In genomic region chr19:4326215-4326836, GRCh38 we compare ENCODE assay signal across 14 cellular contexts. TPM values are rescaled to one million over a fixed set of nuclear protein-coding genes. Genes with fewer than 3 reads are reported as not detected.
DNase-seq lines count a peak whose midpoint lies in the region; ATAC-seq, FAIRE-seq and TF ChIP-seq lines count a peak whose summit lies in the region.
"Had no signal": no experiment of that assay in that cellular context is flagged by ENCODE, and none has a peak within 500 bp of the region (broad histone marks: within the 10 kb centered on the region; RNA-seq: fewer than 3 reads in every experiment).

No MANE protein-coding gene starts in this region.

- peak overlapping the region; percentile 35 to 79 (median 67) for H3K4me3 Mint-ChIP-seq in CD4-positive, alpha-beta memory T cell
- peak overlapping the region; percentile 74 for H3K4me3 Mint-ChIP-seq in astrocyte (ENCODE audit: unreplicated experiment)
- peak overlapping the region; percentile 47 to 87 (median 77) for H3K4me3 Mint-ChIP-seq in naive thymus-derived CD4-positive, alpha-beta T cell

- H3K4me3 ChIP-seq in CD4-positive, alpha-beta memory T cell (ENCODE audit: low read length in 2 of 2), result peak overlapping the region in 1 of 2 donors; percentile 12
- H3K4me3 ChIP-seq in H7 (ENCODE audit: insufficient read depth, low read depth, low read length), result peak overlapping the region; percentile 51
- H3K4me3 ChIP-seq in astrocyte (ENCODE audit: insufficient read depth, low read depth, low read length), result no peak overlapping the region
- H3K4me3 ChIP-seq in naive thymus-derived CD4-positive, alpha-beta T cell (ENCODE audit: low read length), result no peak overlapping the region
- no peak overlapping the region for H3K4me3 ChIP-seq in prostate gland
- H3K4me3 ChIP-seq: suprapubic skin had no signal

- intact Hi-C loops in CD4-positive, alpha-beta memory T cell (cut with micrococcal nuclease), result no loop called here
- intact Hi-C loops in naive thymus-derived CD4-positive, alpha-beta T cell (cut with micrococcal nuclease), result loop anchor here in 1 of 2 donors (5.0 kb wide), 2 partner anchors 146 to 889 kb away; partner anchors contain the start of gene HDGFL2
- intact Hi-C loops in prostate gland (cut with DNase I), result no loop called here
- intact Hi-C loops in posterior vena cava (cut with DNase I), result no loop called here

- H3K4me1 Mint-ChIP-seq in CD4-positive, alpha-beta memory T cell, result peaks cover 8 to 29% (median 20%) of the 10 kb centered on the region in 4 donors
- H3K4me1 Mint-ChIP-seq in astrocyte (ENCODE audit: low read depth, unreplicated experiment), result peaks cover 2% of the 10 kb centered on the region
- H3K4me1 Mint-ChIP-seq in naive thymus-derived CD4-positive, alpha-beta T cell, result peaks cover 8 to 28% (median 24%) of the 10 kb centered on the region in 7 donors

- no peaks in the 10 kb centered on the region for H3K27me3 ChIP-seq in CD4-positive, alpha-beta memory T cell (ENCODE audit: insufficient read depth, low read length)
- H3K27me3 ChIP-seq in H7 (ENCODE audit: control insufficient read depth, insufficient read depth, low read length), result no peaks in the 10 kb centered on the region; the same call in 1 of the 2 replicates
- H3K27me3 ChIP-seq in astrocyte (ENCODE audit: insufficient read depth, low read length), result no peaks in the 10 kb centered on the region
- H3K27me3 ChIP-seq in naive thymus-derived CD4-positive, alpha-beta T cell (ENCODE audit: control insufficient read depth in 2 of 2, insufficient read depth in 2 of 2, low read length in 2 of 2), result no peaks in the 10 kb centered on the region
- no peaks in the 10 kb centered on the region for H3K27me3 ChIP-seq in prostate gland (replicated peaks; ENCODE audit: insufficient read depth)
- H3K27me3 ChIP-seq: suprapubic skin had no signal

- H3K79me2 ChIP-seq in astrocyte (ENCODE audit: insufficient read depth, low read length), result no peaks in the 10 kb centered on the region

- H2AFZ ChIP-seq in astrocyte (ENCODE audit: low read depth, low read length), result no peak overlapping the region

- WGBS in prostate gland, result 66% methylated on average over 13 of the region's 13 CpGs

- ATAC-seq in naive thymus-derived CD4-positive, alpha-beta T cell, result no peak
- ATAC-seq: left lung had no signal

- peaks cover 0 to 3% of the 10 kb centered on the region in 2 donors for H3K27me3 Mint-ChIP-seq in CD4-positive, alpha-beta memory T cell
- H3K27me3 Mint-ChIP-seq in astrocyte (ENCODE audit: low read depth, unreplicated experiment), result no peaks in the 10 kb centered on the region
- peaks cover 0 to 4% (median 0%) of the 10 kb centered on the region in 5 donors for H3K27me3 Mint-ChIP-seq in naive thymus-derived CD4-positive, alpha-beta T cell

- H3K9ac ChIP-seq in astrocyte (ENCODE audit: low read length), result no peak overlapping the region

- POLR2A ChIA-PET in CD4-positive, alpha-beta memory T cell (lab: Charles Lee; ENCODE audit: partially characterized antibody), result interaction anchor here (1.0 kb wide), 1 partner anchor 17 kb away, joined by 3 read pairs; the partner anchor contains the start of gene MPND
- POLR2A ChIA-PET in naive thymus-derived CD4-positive, alpha-beta T cell (lab: Charles Lee), result no interaction called here

- peak overlapping the region in 4 of 7 donors; percentile 31 to 86 (median 66) for H3K27ac Mint-ChIP-seq in CD4-positive, alpha-beta memory T cell
- peak overlapping the region; percentile 48 for H3K27ac Mint-ChIP-seq in astrocyte (ENCODE audit: unreplicated experiment)
- H3K27ac Mint-ChIP-seq in naive thymus-derived CD4-positive, alpha-beta T cell, result peak overlapping the region in 3 of 9 donors; percentile 9 to 41 (median 23)

- H3K4me2 ChIP-seq in astrocyte (ENCODE audit: low read length), result peak overlapping the region; percentile 64

- no peaks in the 10 kb centered on the region for H3K9me3 ChIP-seq in CD4-positive, alpha-beta memory T cell (ENCODE audit: control insufficient read depth in 1 of 2, low read length in 2 of 2)
- H3K9me3 ChIP-seq in astrocyte (ENCODE audit: insufficient read depth, low read depth, low read length) (no peaks in the 10 kb centered on the region), prostate gland (no peaks in the 10 kb centered on the region)
- no peaks in the 10 kb centered on the region for H3K9me3 ChIP-seq in naive thymus-derived CD4-positive, alpha-beta T cell (ENCODE audit: control insufficient read depth in 2 of 3, low read length in 3 of 3)
- H3K9me3 ChIP-seq: suprapubic skin had no signal

- H3K9me3 Mint-ChIP-seq in CD4-positive, alpha-beta memory T cell, result peaks cover 0 to 5% (median 0%) of the 10 kb centered on the region in 8 donors
- H3K9me3 Mint-ChIP-seq in astrocyte (ENCODE audit: unreplicated experiment), result no peaks in the 10 kb centered on the region
- peaks cover 0 to 7% (median 0%) of the 10 kb centered on the region in 11 donors for H3K9me3 Mint-ChIP-seq in naive thymus-derived CD4-positive, alpha-beta T cell

- DNase-seq in CD4-positive, alpha-beta memory T cell, result no peak
- DNase-seq in H7, result no peak
- no peak for DNase-seq in astrocyte (ENCODE audit: low read depth)
- DNase-seq in naive thymus-derived CD4-positive, alpha-beta T cell, result no peak
- DNase-seq in prostate gland (ENCODE audit: low spot score), result no peak
- no peak for DNase-seq in posterior vena cava (ENCODE audit: low spot score)
- DNase-seq in NCI-H82 (lab: John Stamatoyannopoulos, UW), result no peak
- DNase-seq: NCI-H1436, small intestine had no signal

- FAIRE-seq in astrocyte (lab: Jason Lieb, UNC), result no peak
- FAIRE-seq: RCC 7860, small intestine had no signal

- H4K20me1 ChIP-seq in astrocyte (ENCODE audit: insufficient read depth, low read length), result no peaks in the 10 kb centered on the region

- TF ChIP-seq CTCF in astrocyte (IDR thresholded peaks at IDR 0.05; ENCODE audit: insufficient read depth, low read depth, low read length) (no peak), prostate gland (IDR thresholded peaks at IDR 0.05) (no peak)

- CTCF ChIA-PET in CD4-positive, alpha-beta memory T cell (lab: Charles Lee; ENCODE audit: partially characterized antibody), result no interaction called here
- CTCF ChIA-PET in naive thymus-derived CD4-positive, alpha-beta T cell (lab: Charles Lee), result no interaction called here

- no peak overlapping the region for H3K27ac ChIP-seq in CD4-positive, alpha-beta memory T cell (ENCODE audit: low read depth, low read length)
- H3K27ac ChIP-seq in astrocyte (ENCODE audit: low read depth, low read length) (no peak overlapping the region), prostate gland (no peak overlapping the region)
- no peak overlapping the region for H3K27ac ChIP-seq in naive thymus-derived CD4-positive, alpha-beta T cell (ENCODE audit: low read depth, low read length)
- H3K27ac ChIP-seq: left lung, neutrophil, suprapubic skin had no signal

- H3K36me3 ChIP-seq in CD4-positive, alpha-beta memory T cell (ENCODE audit: insufficient read depth, low read length), result no peaks in the 10 kb centered on the region
- H3K36me3 ChIP-seq in H7 (replicated peaks; ENCODE audit: control insufficient read depth, insufficient read depth, low read length) (no peaks in the 10 kb centered on the region; the same call in none of the 2 replicates), astrocyte (ENCODE audit: insufficient read depth, low read length) (no peaks in the 10 kb centered on the region), prostate gland (no peaks in the 10 kb centered on the region)
- no peaks in the 10 kb centered on the region for H3K36me3 ChIP-seq in naive thymus-derived CD4-positive, alpha-beta T cell (ENCODE audit: control insufficient read depth in 2 of 3, insufficient read depth in 3 of 3, low read length in 3 of 3)
- H3K36me3 ChIP-seq: left lung, neutrophil had no signal

- peaks cover 19% of the 10 kb centered on the region for H3K4me1 ChIP-seq in CD4-positive, alpha-beta memory T cell (ENCODE audit: insufficient read depth, low read length)
- H3K4me1 ChIP-seq in astrocyte (ENCODE audit: insufficient read depth, low read length) (peaks cover 3% of the 10 kb centered on the region), prostate gland (replicated peaks) (no peaks in the 10 kb centered on the region)
- peaks cover 11 to 14% of the 10 kb centered on the region in 2 donors for H3K4me1 ChIP-seq in naive thymus-derived CD4-positive, alpha-beta T cell (ENCODE audit: control insufficient read depth in 2 of 2, insufficient read depth in 2 of 2, low read length in 2 of 2)

- H3K36me3 Mint-ChIP-seq in CD4-positive, alpha-beta memory T cell, result peaks cover 0 to 5% of the 10 kb centered on the region in 2 donors
- peaks cover 3% of the 10 kb centered on the region for H3K36me3 Mint-ChIP-seq in astrocyte (ENCODE audit: low read depth, unreplicated experiment)
- peaks cover 0 to 6% (median 0%) of the 10 kb centered on the region in 5 donors for H3K36me3 Mint-ChIP-seq in naive thymus-derived CD4-positive, alpha-beta T cell

- TF ChIP-seq POLR2A in prostate gland (IDR thresholded peaks at IDR 0.05), result no peak

RNA-seq across cellular contexts. Expression of gene STAP2, which starts 12.3 kb away (rescaled TPM):
- 1 to 10 TPM in 1 of 2 experiments, under 1 TPM in 1; 0.86 to 2.4 TPM for total RNA-seq in CD4-positive, alpha-beta memory T cell
- 1 to 10 TPM; 2.1 to 2.6 TPM for polyA plus RNA-seq in CD4-positive, alpha-beta memory T cell
- 14.2 and 18.0 TPM in 2 replicates for total RNA-seq in H7 (2014; rRNA removed; shearing (Covaris generic))
- 1.8 and 5.3 TPM in 2 replicates for total RNA-seq in astrocyte
- total RNA-seq in naive thymus-derived CD4-positive, alpha-beta T cell, result 10 to 100 TPM in 1 of 5 experiments, 1 to 10 TPM in 4; 2.6 to 11.8 (median 4.5) TPM
- polyA plus RNA-seq in naive thymus-derived CD4-positive, alpha-beta T cell, result 1 to 10 TPM; 2.4 to 4.9 TPM
- 100 to 1,000 TPM in 1 of 2 donors, 10 to 100 TPM in 1; 47.9 to 107 TPM for total RNA-seq in prostate gland
- 1 to 10 TPM; 2.1 to 2.7 TPM for total RNA-seq in posterior vena cava

RNA-seq across cellular contexts. Expression of gene MPND, which starts 17.0 kb away (rescaled TPM):
- total RNA-seq in CD4-positive, alpha-beta memory T cell, result 10 to 100 TPM; 24.7 to 27.0 TPM
- polyA plus RNA-seq in CD4-positive, alpha-beta memory T cell, result 1 to 10 TPM; 3.5 to 9.2 TPM
- 11.4 and 17.4 TPM in 2 replicates for total RNA-seq in H7 (2014; rRNA removed; shearing (Covaris generic))
- total RNA-seq in astrocyte (10.3 and 14.7 TPM in 2 replicates), prostate gland (10 to 100 TPM; 12.5 to 18.2 TPM), posterior vena cava (10 to 100 TPM; 11.2 to 12.1 TPM)
- total RNA-seq in naive thymus-derived CD4-positive, alpha-beta T cell, result 10 to 100 TPM in 4 of 5 experiments, 1 to 10 TPM in 1; 9.5 to 24.4 (median 20.0) TPM
- polyA plus RNA-seq in naive thymus-derived CD4-positive, alpha-beta T cell, result 1 to 10 TPM; 4.0 to 6.7 TPM

RNA-seq across cellular contexts. Expression of gene FSD1, which starts 21.9 kb away (rescaled TPM):
- total RNA-seq in CD4-positive, alpha-beta memory T cell, result 1 to 10 TPM in 1 of 2 experiments, under 1 TPM in 1; 0.73 to 1.4 TPM
- 1 to 10 TPM in 1 of 2 donors, under 1 TPM in 1; 0.61 to 2.4 TPM for polyA plus RNA-seq in CD4-positive, alpha-beta memory T cell
- total RNA-seq in H7 (2014; rRNA removed; shearing (Covaris generic)), result 29.8 and 34.1 TPM in 2 replicates
- total RNA-seq in astrocyte (15.0 and 15.1 TPM in 2 replicates), prostate gland (1 to 10 TPM in 1 of 2 donors, not detected in 1; 6.4 TPM), posterior vena cava (not detected)
- total RNA-seq in naive thymus-derived CD4-positive, alpha-beta T cell, result 10 to 100 TPM in 1 of 5 experiments, 1 to 10 TPM in 4; 1.8 to 18.9 (median 3.4) TPM
- 1 to 10 TPM in 1 of 2 donors, under 1 TPM in 1; 0.95 to 2.0 TPM for polyA plus RNA-seq in naive thymus-derived CD4-positive, alpha-beta T cell
- total RNA-seq: NCI-H460, suprapubic skin had no signal

RNA-seq across cellular contexts. Expression of gene TMIGD2, which starts 24.1 kb away (rescaled TPM):
- 1 to 10 TPM; 6.9 to 9.3 TPM for total RNA-seq in CD4-positive, alpha-beta memory T cell
- 10 to 100 TPM; 22.9 to 23.7 TPM for polyA plus RNA-seq in CD4-positive, alpha-beta memory T cell
- total RNA-seq in H7 (2014; rRNA removed; shearing (Covaris generic)), result 0.45 and 0.78 TPM in 2 replicates
- total RNA-seq in astrocyte (not detected in 2 replicates), prostate gland (not detected), posterior vena cava (under 1 TPM in 1 of 2 donors, not detected in 1; 0.38 TPM)
- 10 to 100 TPM; 22.3 to 50.5 (median 40.0) TPM for total RNA-seq in naive thymus-derived CD4-positive, alpha-beta T cell
- 100 to 1,000 TPM in 1 of 2 donors, 10 to 100 TPM in 1; 99.4 to 107 TPM for polyA plus RNA-seq in naive thymus-derived CD4-positive, alpha-beta T cell
- total RNA-seq: NCI-H460, suprapubic skin had no signal

RNA-seq across cellular contexts. Expression of gene SHD, which starts 47.3 kb away (rescaled TPM):
- under 1 TPM in 1 of 2 experiments, not detected in 1; 0.58 TPM for total RNA-seq in CD4-positive, alpha-beta memory T cell
- polyA plus RNA-seq in CD4-positive, alpha-beta memory T cell, result not detected
- total RNA-seq in H7 (2014; rRNA removed; shearing (Covaris generic)), result 1.3 and 1.5 TPM in 2 replicates
- total RNA-seq in astrocyte (0.62 and 0.79 TPM in 2 replicates), prostate gland (10 to 100 TPM in 1 of 2 donors, under 1 TPM in 1; 0.62 to 18.0 TPM), posterior vena cava (not detected)
- 1 to 10 TPM in 1 of 5 experiments, not detected in 4; 2.3 TPM for total RNA-seq in naive thymus-derived CD4-positive, alpha-beta T cell
- not detected for polyA plus RNA-seq in naive thymus-derived CD4-positive, alpha-beta T cell
- total RNA-seq: left lung, NCI-H460, suprapubic skin had no signal
